In genomic region chr1:35499652-35500176, GRCh38 we compare ENCODE assay signal across 1 cellular context.
TF ChIP-seq lines count a peak whose summit lies in the region.

No MANE protein-coding gene starts in this region.

TF ChIP-seq in WTC11, 78 proteins besides CTCF, POLR2A, EP300 and RAD21 (continued from another document):
- no peak for TF ChIP-seq ZNF138 (CRISPR knock-in tag; conservative IDR thresholded peaks at IDR 0.05)
- TF ChIP-seq, protein P1, sequence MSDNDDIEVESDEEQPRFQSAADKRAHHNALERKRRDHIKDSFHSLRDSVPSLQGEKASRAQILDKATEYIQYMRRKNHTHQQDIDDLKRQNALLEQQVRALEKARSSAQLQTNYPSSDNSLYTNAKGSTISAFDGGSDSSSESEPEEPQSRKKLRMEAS (CRISPR knock-in tag; IDR thresholded peaks at IDR 0.05) = no peak
- TF ChIP-seq ZNF423 (CRISPR knock-in tag; IDR thresholded peaks at IDR 0.05) = no peak
- TF ChIP-seq PRDM15 (CRISPR knock-in tag; IDR thresholded peaks at IDR 0.05) = no peak
- no peak for TF ChIP-seq MYBL2 (CRISPR knock-in tag; IDR thresholded peaks at IDR 0.05)
TF ChIP-seq in WTC11: peak in this region for 0.
